ENCODE assay signal across 15 cellular contexts in the genomic region with DNA sequence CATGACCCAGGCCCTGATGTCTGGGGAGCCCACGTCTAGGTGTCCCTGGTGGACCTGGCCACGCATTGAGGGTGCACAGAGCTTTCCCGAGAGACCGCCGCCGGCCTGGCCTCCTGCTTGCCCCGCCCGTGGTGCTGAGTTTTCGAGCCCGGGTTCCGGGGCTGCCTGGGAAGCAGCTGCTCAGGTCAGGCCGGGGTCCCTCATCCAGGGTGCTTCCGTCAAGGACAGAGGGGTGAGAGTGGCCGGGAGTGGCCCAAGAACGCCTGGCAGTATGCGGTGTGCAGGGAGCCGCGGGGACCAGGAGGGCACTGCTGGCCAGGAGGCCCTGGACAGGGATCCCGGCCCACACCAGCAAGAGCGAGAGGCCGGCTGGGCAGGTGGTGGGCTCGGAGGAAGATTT. TPM values are rescaled to one million over a fixed set of nuclear protein-coding genes. Genes with fewer than 3 reads are reported as not detected.
DNase-seq lines count a peak whose midpoint lies in the region; ATAC-seq, FAIRE-seq and TF ChIP-seq lines count a peak whose summit lies in the region.
"Had no signal": no experiment of that assay in that cellular context is flagged by ENCODE, and none has a peak within 500 bp of the region (broad histone marks: within the 10 kb centered on the region; RNA-seq: fewer than 3 reads in every experiment).

No MANE protein-coding gene starts in this region.

- no peaks in the 10 kb centered on the region for H4K20me1 ChIP-seq in BLaER1

- intact Hi-C loops in CD14-positive monocyte (cut with micrococcal nuclease) (loop anchor here in 1 of 2 donors (5.0 to 10.0 kb wide), 2 partner anchors 112 to 680 kb away; no protein-coding TSS in a partner anchor), Panc1 (cut with micrococcal nuclease; ENCODE audit: unreplicated experiment) (no loop called here), kidney (cut with DNase I) (no loop called here)

- in situ Hi-C loops in Panc1 (cut with HindIII; ENCODE audit: low pct_unique_long_range_greater_than_20kb, low sequenced_read_pairs) = no loop called here

- no peaks in the 10 kb centered on the region for H3K27me3 ChIP-seq in BLaER1
- no peaks in the 10 kb centered on the region for H3K27me3 ChIP-seq in Panc1 (ENCODE audit: control insufficient read depth, insufficient read depth, low read length)
- no peaks in the 10 kb centered on the region for H3K27me3 ChIP-seq in H7 (ENCODE audit: control insufficient read depth, insufficient read depth, low read length)

- H3K4me3 ChIP-seq in BLaER1 (no peak overlapping the region), Panc1 (ENCODE audit: low read depth in 2 of 2, low read length in 2 of 2) (no peak overlapping the region), kidney (ENCODE audit: low read length in 2 of 2) (no peak overlapping the region), H7 (ENCODE audit: insufficient read depth, low read depth, low read length) (no peak overlapping the region)

- H3K27me3 Mint-ChIP-seq in CD14-positive monocyte (ENCODE audit: low read depth in 3 of 3) = peaks cover 8 to 14% (median 14%) of the 10 kb centered on the region in 3 donors

- H3K9ac ChIP-seq in BLaER1 (no peak overlapping the region), kidney (ENCODE audit: low read length in 2 of 2) (no peak overlapping the region)

- H3K4me1 ChIP-seq in BLaER1 (peaks cover 60% of the 10 kb centered on the region), Panc1 (ENCODE audit: control insufficient read depth, insufficient read depth, low read length) (peaks cover 4% of the 10 kb centered on the region; the same call in 1 of the 2 replicates), kidney (ENCODE audit: control insufficient read depth in 1 of 2, insufficient read depth in 1 of 2, low read depth in 1 of 2, low read length in 2 of 2) (peaks cover 0 to 4% of the 10 kb centered on the region in 2 donors)

- no peak overlapping the region for H3K4me3 Mint-ChIP-seq in CD14-positive monocyte
- H3K4me3 Mint-ChIP-seq: CD8-positive, alpha-beta T cell; HFFc6 had no signal

- TF ChIP-seq CTCF in CD14-positive monocyte (IDR thresholded peaks at IDR 0.05) (peak; percentile 6), Panc1 (IDR thresholded peaks at IDR 0.05) (no peak), kidney (IDR thresholded peaks at IDR 0.05; ENCODE audit: borderline replicate concordance, extremely low read depth, insufficient read depth) (no peak)

- ATAC-seq in Panc1 = peak; percentile 12; the same call in 1 of the 2 replicates
- ATAC-seq in GM18498 (IDR thresholded peaks at IDR 0.05; ENCODE audit: unreplicated experiment) = no peak
- no peak for ATAC-seq in HG03196 (IDR thresholded peaks at IDR 0.05; ENCODE audit: unreplicated experiment)

- peak overlapping the region; percentile 22; the same call in 1 of the 2 replicates for H3K27ac ChIP-seq in BLaER1
- no peak overlapping the region for H3K27ac ChIP-seq in Panc1 (ENCODE audit: low read length)
- H3K27ac ChIP-seq in kidney (ENCODE audit: low read depth in 2 of 2, low read length in 2 of 2) = no peak overlapping the region
- H3K27ac ChIP-seq: C4-2B had no signal

- H3K27ac Mint-ChIP-seq in CD14-positive monocyte = no peak overlapping the region
- H3K27ac Mint-ChIP-seq: CD8-positive, alpha-beta T cell; HFFc6 had no signal

- FAIRE-seq in kidney (lab: Jason Lieb, UNC) = no peak
- FAIRE-seq: GM19239, HepG2 had no signal

- H3K9me3 ChIP-seq in BLaER1 (no peaks in the 10 kb centered on the region), Panc1 (ENCODE audit: control insufficient read depth, insufficient read depth, low read depth, low read length) (no peaks in the 10 kb centered on the region), kidney (ENCODE audit: control insufficient read depth in 1 of 2, low read length in 2 of 2) (no peaks in the 10 kb centered on the region)

- H3K4me1 Mint-ChIP-seq in CD14-positive monocyte = no peaks in the 10 kb centered on the region

- H3K36me3 Mint-ChIP-seq in CD14-positive monocyte = no peaks in the 10 kb centered on the region
- H3K36me3 Mint-ChIP-seq: CD8-positive, alpha-beta T cell; IgD-negative memory B cell had no signal

- no peak for DNase-seq in CD14-positive monocyte (ENCODE audit: low spot score)
- DNase-seq in Panc1 (ENCODE audit: low read depth, low spot score) = no peak
- DNase-seq in kidney = peak; percentile 74
- no peak for DNase-seq in stimulated activated CD4-positive, alpha-beta T cell treated with anti-CD3 and anti-CD28 coated beads, Interleukin-2, amount 100 ng/mL, for 24 hours
- no peak for DNase-seq in H7

- peaks cover 0 to 2% (median 0%) of the 10 kb centered on the region in 7 donors for H3K9me3 Mint-ChIP-seq in CD14-positive monocyte
- H3K9me3 Mint-ChIP-seq: CD8-positive, alpha-beta T cell; IgD-negative memory B cell had no signal

- no TSS peak for BruUV-seq in Panc1 (replicated peaks; lab: Mats Ljungman, UMichigan)

- CTCF ChIA-PET in Panc1 (lab: Charles Lee) = interaction anchor here (0.6 kb wide), 1 partner anchor 195 kb away, joined by 3 read pairs; no protein-coding TSS in a partner anchor

- H3K4me2 ChIP-seq in BLaER1 = peak overlapping the region; percentile 92

- POLR2A ChIA-PET in Panc1 (lab: Charles Lee) = no interaction called here

- H3K36me3 ChIP-seq in BLaER1 (no peaks in the 10 kb centered on the region), Panc1 (ENCODE audit: control insufficient read depth, insufficient read depth, low read length) (no peaks in the 10 kb centered on the region), kidney (ENCODE audit: control insufficient read depth in 1 of 2, insufficient read depth in 2 of 2, low read length in 2 of 2) (no peaks in the 10 kb centered on the region), H7 (replicated peaks; ENCODE audit: control insufficient read depth, insufficient read depth, low read length) (no peaks in the 10 kb centered on the region)

RNA-seq across cellular contexts. Expression of gene CCDC187, which starts 19.6 kb away (rescaled TPM):
- polyA plus RNA-seq in CD14-positive monocyte = not detected
- total RNA-seq in Panc1 (2021; ENCODE audit: unreplicated experiment) = not detected
- not detected for polyA plus RNA-seq in Panc1 (2012; ENCODE audit: insufficient read length)
- total RNA-seq in kidney = 2.3 TPM
- polyA plus RNA-seq in kidney (ENCODE audit: insufficient read depth, low read depth, low replicate concordance) = 0.84 TPM
- total RNA-seq in H7 (2014; rRNA removed; shearing (Covaris generic)) = 0.04 TPM in 1 of 2 replicates, not detected in the other
- total RNA-seq: H4, HFFc6 had no signal

RNA-seq across cellular contexts. Expression of gene QSOX2, which starts 38.7 kb away (rescaled TPM):
- under 1 TPM; 0.03 to 0.17 TPM for polyA plus RNA-seq in CD14-positive monocyte
- total RNA-seq in Panc1 (2021; ENCODE audit: unreplicated experiment) = 40.0 TPM
- 36.8 TPM for polyA plus RNA-seq in Panc1 (2012; ENCODE audit: insufficient read length)
- 10.1 TPM for total RNA-seq in kidney
- polyA plus RNA-seq in kidney (ENCODE audit: insufficient read depth, low read depth, low replicate concordance) = 4.0 TPM
- total RNA-seq in H7 (2014; rRNA removed; shearing (Covaris generic)) = 22.6 and 24.6 TPM in 2 replicates

RNA-seq across cellular contexts. Expression of gene GPSM1, which starts 43.0 kb away (rescaled TPM):
- polyA plus RNA-seq in CD14-positive monocyte (under 1 TPM; 0.67 to 0.73 TPM), kidney (ENCODE audit: insufficient read depth, low read depth, low replicate concordance) (11.9 TPM)
- total RNA-seq in Panc1 (2021; ENCODE audit: unreplicated experiment) (14.2 TPM), kidney (11.6 TPM)
- 23.8 TPM for polyA plus RNA-seq in Panc1 (2012; ENCODE audit: insufficient read length)
- total RNA-seq in H7 (2014; rRNA removed; shearing (Covaris generic)) = 17.3 and 22.2 TPM in 2 replicates
- polyA plus RNA-seq: IgD-negative memory B cell had no signal
